Comparison of ENCODE assay signal across 31 cellular contexts in genomic region chr1:246444611-246445010, GRCh38.
"Had no signal": no experiment of that assay in that cellular context is flagged by ENCODE, and none has a peak within 500 bp of the region (broad histone marks: within the 10 kb centered on the region; RNA-seq: fewer than 3 reads in every experiment).

No MANE protein-coding gene starts in this region.

- H3K27ac ChIP-seq: neural progenitor cell, ovary, parathyroid adenoma, psoas muscle, right lobe of liver, sigmoid colon, spleen, suprapubic skin, testis, tibial artery, transverse colon, upper lobe of right lung, uterus had no signal

- H3K4me2 ChIP-seq: neural progenitor cell had no signal

- H3K9me3 ChIP-seq: ovary, psoas muscle, right lobe of liver, sigmoid colon, spleen, suprapubic skin, testis, tibial artery, transverse colon, upper lobe of right lung, uterus had no signal

- H2AFZ ChIP-seq: neural progenitor cell, parathyroid adenoma had no signal

- H3K36me3 Mint-ChIP-seq: natural killer cell, type B pancreatic cell had no signal

- H3K27me3 Mint-ChIP-seq: progenitor cell of endocrine pancreas; stimulated activated memory B cell treated with anti-CD40 and anti-IgM and Interleukin-4, amounts not matched to agents 10 μg/mL and 1 μg/mL and 100 μg/mL, for 72 hours; stimulated activated naive CD8-positive, alpha-beta T cell treated with anti-CD3 and anti-CD28 coated beads, Interleukin-15, amount 100 ng/mL, for 72 hours; type B pancreatic cell had no signal

- H3K27ac Mint-ChIP-seq: natural killer cell; nephron; neural progenitor cell; progenitor cell of endocrine pancreas; stimulated activated memory B cell treated with anti-CD40 and anti-IgM and Interleukin-4, amounts not matched to agents 10 μg/mL and 1 μg/mL and 100 μg/mL, for 72 hours; stimulated activated naive CD8-positive, alpha-beta T cell treated with anti-CD3 and anti-CD28 coated beads, Interleukin-15, amount 100 ng/mL, for 72 hours; type B pancreatic cell had no signal

- DNase-seq: natural killer cell; occipital lobe; ovary; posterior cingulate gyrus; psoas muscle; right cardiac atrium; right lobe of liver; sigmoid colon; small intestine; spleen; stimulated activated CD4-positive, alpha-beta T cell treated with anti-CD3 and anti-CD28 coated beads, Interleukin-12 subunit alpha, Interleukin-12 subunit beta, amount 100 ng/mL, for 4 hours; stimulated activated CD4-positive, alpha-beta T cell treated with anti-CD3 and anti-CD28 coated beads, Interleukin-1b, Interleukin-23, amount 100 ng/mL, for 48 hours; stimulated activated CD4-positive, alpha-beta T cell treated with anti-CD3 and anti-CD28 coated beads, Interleukin-4, amount 100 ng/mL, for 1 hour; stimulated activated CD4-positive, alpha-beta T cell treated with anti-CD3 and anti-CD28 coated beads, Interleukin-4, amount 100 ng/mL, for 4 hours; stimulated activated CD8-positive, alpha-beta memory T cell treated with anti-CD3 and anti-CD28 coated beads, Interleukin-4, amount 100 ng/mL, for 48 hours; stimulated activated naive CD4-positive, alpha-beta T cell; stimulated activated naive CD8-positive, alpha-beta T cell treated with anti-CD3 and anti-CD28 coated beads, Interleukin-15, amount 100 ng/mL, for 72 hours; stimulated activated naive CD8-positive, alpha-beta T cell treated with anti-CD3 and anti-CD28 coated beads, Interleukin-15, Interleukin-2, amounts not matched to agents 100 U/mL and 50 U/mL, for 24 hours; substantia nigra; testis; tibial artery; transverse colon; upper lobe of right lung; uterus had no signal

- H3K27me3 ChIP-seq: neural progenitor cell, ovary, right lobe of liver, sigmoid colon, spleen, suprapubic skin, testis, tibial artery, transverse colon, upper lobe of right lung, uterus had no signal

- H3K4me1 Mint-ChIP-seq: neural progenitor cell; stimulated activated naive CD8-positive, alpha-beta T cell treated with anti-CD3 and anti-CD28 coated beads, Interleukin-15, amount 100 ng/mL, for 72 hours had no signal

- H3K4me3 ChIP-seq: neural progenitor cell, ovary, psoas muscle, right lobe of liver, sigmoid colon, spleen, suprapubic skin, testis, tibial artery, transverse colon, upper lobe of right lung, uterus had no signal

- ATAC-seq: natural killer cell; psoas muscle; right cardiac atrium; right lobe of liver; stimulated activated memory B cell treated with anti-CD40 and anti-IgM and Interleukin-4, amounts not matched to agents 10 μg/mL and 1 μg/mL and 100 μg/mL, for 72 hours; stimulated activated naive CD8-positive, alpha-beta T cell treated with anti-CD3 and anti-CD28 coated beads, Interleukin-15, amount 100 ng/mL, for 72 hours; stimulated activated naive CD8-positive, alpha-beta T cell treated with anti-CD3 and anti-CD28 coated beads, Interleukin-15, Interleukin-2, amounts not matched to agents 100 U/mL and 50 U/mL, for 24 hours; upper lobe of right lung had no signal

- H3K79me2 ChIP-seq: parathyroid adenoma had no signal

- H3K36me3 ChIP-seq: neural progenitor cell, ovary, right lobe of liver, sigmoid colon, spleen, suprapubic skin, tibial artery, transverse colon, upper lobe of right lung, uterus had no signal

- H3K9me3 Mint-ChIP-seq: natural killer cell; nephron; neural progenitor cell; stimulated activated memory B cell treated with anti-CD40 and anti-IgM and Interleukin-4, amounts not matched to agents 10 μg/mL and 1 μg/mL and 100 μg/mL, for 72 hours had no signal

- H3K4me3 Mint-ChIP-seq: natural killer cell; nephron; neural progenitor cell; stimulated activated memory B cell treated with anti-CD40 and anti-IgM and Interleukin-4, amounts not matched to agents 10 μg/mL and 1 μg/mL and 100 μg/mL, for 72 hours; stimulated activated naive CD8-positive, alpha-beta T cell treated with anti-CD3 and anti-CD28 coated beads, Interleukin-15, amount 100 ng/mL, for 72 hours; type B pancreatic cell had no signal

- H3K9ac ChIP-seq: neural progenitor cell, parathyroid adenoma had no signal

- H3K4me1 ChIP-seq: parathyroid adenoma, psoas muscle, right lobe of liver, sigmoid colon, spleen, testis, transverse colon, upper lobe of right lung, uterus had no signal
